8 cellular contexts compared by ENCODE assay signal in genomic region chr3:179898024-179898423, GRCh38.
DNase-seq lines count a peak whose midpoint lies in the region; ATAC-seq, FAIRE-seq and TF ChIP-seq lines count a peak whose summit lies in the region.

No MANE protein-coding gene starts in this region.

- H3K36me3 ChIP-seq in GM12878 (ENCODE audit: control insufficient read depth in 2 of 2, insufficient read depth in 2 of 2, low read length in 1 of 2), result no peaks in the 10 kb centered on the region

- POLR2A ChIA-PET in activated CD4-positive, alpha-beta T cell treated with anti-CD3 and anti-CD28 coated beads, Interleukin-2, amount 10 ng/mL, durations not matched to agents 7 days and 5 days (lab: Charles Lee), result no interaction called here
- POLR2A ChIA-PET in GM12878 (lab: Charles Lee), result interaction anchor here (1.8 kb wide), 1 partner anchor 10 kb away, joined by 8 read pairs; no protein-coding TSS in a partner anchor

- intact Hi-C loops in GM12878 (cut with micrococcal nuclease; ENCODE audit: unreplicated experiment), result no loop called here

- RAD21 ChIA-PET in GM12878 (lab: Charles Lee; ENCODE audit: unreplicated experiment), result interaction anchor here (1.0 kb wide), 1 partner anchor 15 kb away, joined by 3 read pairs; no protein-coding TSS in a partner anchor

- ATAC-seq in HG02798 (IDR thresholded peaks at IDR 0.05; ENCODE audit: poor library complexity, unreplicated experiment), result peak; percentile 86
- ATAC-seq in GM12878, result peak; percentile 97
- ATAC-seq in stimulated activated effector memory CD8-positive, alpha-beta T cell treated with anti-CD3 and anti-CD28 coated beads, Interleukin-12 subunit alpha, Interleukin-12 subunit beta, amount 100 ng/mL, for 72 hours, result peak; percentile 62
- ATAC-seq in HG02970 (IDR thresholded peaks at IDR 0.05; ENCODE audit: low FRiP score, unreplicated experiment), result no peak

- no peak for TF ChIP-seq CTCF in GM12878 (IDR thresholded peaks at IDR 0.05 in 2 of 3, conservative IDR thresholded peaks at IDR 0.05 in 1 of 3; ENCODE audit: control insufficient read depth in 2 of 3, extremely low read depth in 1 of 3, insufficient read depth in 1 of 3, low read depth in 3 of 3, low read length in 3 of 3)

- no peaks in the 10 kb centered on the region for H3K9me3 Mint-ChIP-seq in activated CD4-positive, alpha-beta T cell treated with anti-CD3 and anti-CD28 coated beads, Interleukin-2, amount 10 ng/mL, durations not matched to agents 7 days and 5 days
- H3K9me3 Mint-ChIP-seq in stimulated activated effector memory CD8-positive, alpha-beta T cell treated with anti-CD3 and anti-CD28 coated beads, Interleukin-12 subunit alpha, Interleukin-12 subunit beta, amount 100 ng/mL, for 72 hours, result no peaks in the 10 kb centered on the region

- no peaks in the 10 kb centered on the region for H3K27me3 ChIP-seq in GM12878 (replicated peaks in 1 of 2; ENCODE audit: control insufficient read depth in 2 of 2, insufficient read depth in 2 of 2, low read length in 1 of 2)

- H3K27ac Mint-ChIP-seq in activated CD4-positive, alpha-beta T cell treated with anti-CD3 and anti-CD28 coated beads, Interleukin-2, amount 10 ng/mL, durations not matched to agents 7 days and 5 days, result no peak overlapping the region
- no peak overlapping the region for H3K27ac Mint-ChIP-seq in stimulated activated effector memory CD8-positive, alpha-beta T cell treated with anti-CD3 and anti-CD28 coated beads, Interleukin-12 subunit alpha, Interleukin-12 subunit beta, amount 100 ng/mL, for 72 hours

- H3K27ac ChIP-seq in GM12878 (ENCODE audit: control insufficient read depth, insufficient read depth), result no peak overlapping the region

- H3K27me3 Mint-ChIP-seq in activated CD4-positive, alpha-beta T cell treated with anti-CD3 and anti-CD28 coated beads, Interleukin-2, amount 10 ng/mL, durations not matched to agents 7 days and 5 days, result peaks cover 6% of the 10 kb centered on the region

- DNase-seq in activated CD4-positive, alpha-beta T cell treated with anti-CD3 and anti-CD28 coated beads, Interleukin-2, amount 10 ng/mL, durations not matched to agents 7 days and 5 days, result peak; percentile 21
- no peak for DNase-seq in activated CD4-positive, alpha-beta T cell treated with anti-CD3 and anti-CD28 coated beads for 1 hour
- DNase-seq in NCI-H187 treated with DMSO at 0.1 percent for 48 hours (lab: John Stamatoyannopoulos, UW) (peak; percentile 1), GM12878 (ENCODE audit: low read depth, low spot score) (no peak), NCI-H446 treated with DMSO at 0.1 percent for 48 hours (lab: John Stamatoyannopoulos, UW) (no peak)
- no peak for DNase-seq in stimulated activated effector memory CD8-positive, alpha-beta T cell treated with anti-CD3 and anti-CD28 coated beads, Interleukin-12 subunit alpha, Interleukin-12 subunit beta, amount 100 ng/mL, for 72 hours (ENCODE audit: low spot score in 2 of 2)

- no peaks in the 10 kb centered on the region for H4K20me1 ChIP-seq in GM12878 (ENCODE audit: control insufficient read depth, insufficient read depth)

- H3K4me1 ChIP-seq in GM12878 (ENCODE audit: control insufficient read depth, insufficient read depth, low read length), result no peaks in the 10 kb centered on the region

- H3K36me3 Mint-ChIP-seq in activated CD4-positive, alpha-beta T cell treated with anti-CD3 and anti-CD28 coated beads, Interleukin-2, amount 10 ng/mL, durations not matched to agents 7 days and 5 days (ENCODE audit: low read depth), result no peaks in the 10 kb centered on the region
- no peaks in the 10 kb centered on the region for H3K36me3 Mint-ChIP-seq in stimulated activated effector memory CD8-positive, alpha-beta T cell treated with anti-CD3 and anti-CD28 coated beads, Interleukin-12 subunit alpha, Interleukin-12 subunit beta, amount 100 ng/mL, for 72 hours

- no peaks in the 10 kb centered on the region for H3K4me1 Mint-ChIP-seq in activated CD4-positive, alpha-beta T cell treated with anti-CD3 and anti-CD28 coated beads, Interleukin-2, amount 10 ng/mL, durations not matched to agents 7 days and 5 days
- no peaks in the 10 kb centered on the region for H3K4me1 Mint-ChIP-seq in stimulated activated effector memory CD8-positive, alpha-beta T cell treated with anti-CD3 and anti-CD28 coated beads, Interleukin-12 subunit alpha, Interleukin-12 subunit beta, amount 100 ng/mL, for 72 hours

- in situ Hi-C loops in GM12878 (cut with MboI), result no loop called here

- H3K9ac ChIP-seq in GM12878 (ENCODE audit: control insufficient read depth, insufficient read depth, low read length), result no peak overlapping the region

- TF ChIP-seq RAD21 in GM12878 (IDR thresholded peaks at IDR 0.05; ENCODE audit: insufficient read depth, low read depth, low read length), result no peak

- no peaks in the 10 kb centered on the region for H3K9me3 ChIP-seq in GM12878 (replicated peaks; ENCODE audit: control insufficient read depth, insufficient read depth, low read length)

- BruUV-seq in GM12878 (replicated peaks; lab: Mats Ljungman, UMichigan), result no TSS peak

- CTCF ChIA-PET in activated CD4-positive, alpha-beta T cell treated with anti-CD3 and anti-CD28 coated beads, Interleukin-2, amount 10 ng/mL, durations not matched to agents 7 days and 5 days (lab: Charles Lee), result no interaction called here
- CTCF ChIA-PET in GM12878 (lab: Yijun Ruan, JAX), result interaction anchor here (1.6 to 1.9 kb wide), 2 partner anchors 15 to 31 kb away, joined by 5 to 6 read pairs; no protein-coding TSS in a partner anchor

- 0% methylated on average over 2 of the region's 2 CpGs for WGBS in GM12878 (ENCODE audit: insufficient coverage, insufficient replicate concordance, low lambda C conversion rate, missing lambda C conversion rate)

- H3K4me2 ChIP-seq in GM12878 (ENCODE audit: control insufficient read depth, insufficient read depth), result no peak overlapping the region

- TF ChIP-seq EP300 in GM12878 (IDR thresholded peaks at IDR 0.05; ENCODE audit: borderline replicate concordance in 1 of 2, control insufficient read depth in 1 of 2, low read depth in 2 of 2, low read length in 2 of 2), result no peak

- H3K4me3 Mint-ChIP-seq in activated CD4-positive, alpha-beta T cell treated with anti-CD3 and anti-CD28 coated beads, Interleukin-2, amount 10 ng/mL, durations not matched to agents 7 days and 5 days, result no peak overlapping the region
- no peak overlapping the region for H3K4me3 Mint-ChIP-seq in stimulated activated effector memory CD8-positive, alpha-beta T cell treated with anti-CD3 and anti-CD28 coated beads, Interleukin-12 subunit alpha, Interleukin-12 subunit beta, amount 100 ng/mL, for 72 hours

- FAIRE-seq in GM12878 (lab: Jason Lieb, UNC), result no peak

- SMC1A ChIA-PET in GM12878 (lab: Charles Lee; ENCODE audit: uncharacterized antibody, unreplicated experiment), result interaction anchor here (0.6 to 1.9 kb wide), 5 partner anchors 9 to 237 kb away, joined by 3 to 11 read pairs (median 3); no protein-coding TSS in a partner anchor

- TF ChIP-seq POLR2A in GM12878 (IDR thresholded peaks at IDR 0.05; ENCODE audit: low read depth, low read length), result no peak

- H3K4me3 ChIP-seq in GM12878, result no peak overlapping the region

- H2AFZ ChIP-seq in GM12878 (ENCODE audit: control insufficient read depth, low read depth, low read length), result no peak overlapping the region

- no peaks in the 10 kb centered on the region for H3K79me2 ChIP-seq in GM12878 (ENCODE audit: control insufficient read depth, insufficient read depth, low read length)

TF ChIP-seq in GM12878, 131 proteins besides CTCF, POLR2A, EP300 and RAD21:
- TF ChIP-seq BMI1 (IDR thresholded peaks at IDR 0.05; ENCODE audit: borderline replicate concordance) (peak; percentile 91), IKZF1 (conservative IDR thresholded peaks at IDR 0.05) (no peak), TCF7 (IDR thresholded peaks at IDR 0.05; ENCODE audit: borderline replicate concordance) (no peak), TCF12 (IDR thresholded peaks at IDR 0.05; ENCODE audit: low read depth, low read length) (no peak)
TF ChIP-seq in GM12878: peak in this region for 1.

Comparison
In these comparisons a context has a peak if more than half of its experiments do, and no peak if none do; other contexts are left out.
1. DNase-seq: peak in activated CD4-positive, alpha-beta T cell treated with anti-CD3 and anti-CD28 coated beads, Interleukin-2, amount 10 ng/mL, durations not matched to agents 7 days and 5 days (single experiment) and NCI-H187 treated with DMSO at 0.1 percent for 48 hours (single experiment); none in activated CD4-positive, alpha-beta T cell treated with anti-CD3 and anti-CD28 coated beads for 1 hour (single experiment), GM12878 (single experiment), stimulated activated effector memory CD8-positive, alpha-beta T cell treated with anti-CD3 and anti-CD28 coated beads, Interleukin-12 subunit alpha, Interleukin-12 subunit beta, amount 100 ng/mL, for 72 hours (0 of 2) and NCI-H446 treated with DMSO at 0.1 percent for 48 hours (single experiment).